In the genomic region with DNA sequence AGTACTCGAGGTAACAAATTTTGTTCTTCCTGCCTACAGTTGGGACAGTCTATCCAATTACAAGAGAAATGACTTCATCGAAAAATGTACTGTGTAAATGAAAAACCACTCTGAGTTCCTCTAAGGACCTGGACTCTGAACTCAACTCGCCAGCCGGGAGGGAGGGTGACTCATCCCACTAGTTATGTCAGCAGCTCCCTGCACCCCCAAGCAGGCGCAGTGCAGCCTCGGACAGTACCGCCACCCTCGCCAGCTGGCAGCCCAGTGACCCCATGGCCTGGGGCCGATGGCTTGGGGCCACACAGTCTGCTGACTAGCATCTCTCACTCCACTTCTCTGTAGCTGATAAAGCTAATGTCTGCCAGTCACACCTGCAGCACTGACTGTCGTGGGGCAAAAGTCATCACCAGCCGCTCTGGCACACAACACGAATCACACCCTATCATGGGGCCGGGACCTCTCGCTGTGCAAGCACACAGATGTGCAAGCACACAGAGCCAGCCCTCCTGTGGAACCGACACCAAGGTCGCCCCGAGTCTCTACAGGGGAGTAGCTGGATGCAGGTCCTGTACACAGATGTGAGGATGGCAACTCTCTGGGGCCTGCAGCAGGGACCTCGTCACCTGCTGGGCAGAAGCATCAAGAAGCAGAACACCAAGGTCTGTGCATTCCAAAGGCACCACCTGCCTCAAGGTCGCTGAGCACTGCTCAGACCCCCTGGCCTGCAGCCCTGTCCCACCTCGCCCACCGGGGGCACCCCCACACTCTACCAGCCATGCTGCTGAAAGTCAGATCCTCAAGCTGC, we compare ENCODE assay signal across 8 cellular contexts. TPM values are rescaled to one million over a fixed set of nuclear protein-coding genes. Genes with fewer than 3 reads are reported as not detected.
DNase-seq lines count a peak whose midpoint lies in the region; ATAC-seq, FAIRE-seq and TF ChIP-seq lines count a peak whose summit lies in the region.

No MANE protein-coding gene starts in this region.

- peaks cover 65% of the 10 kb centered on the region for H3K4me1 Mint-ChIP-seq in activated CD8-positive, alpha-beta T cell treated with anti-CD3 and anti-CD28 coated beads for 36 hours (ENCODE audit: low read depth)

- no peaks in the 10 kb centered on the region for H3K27me3 Mint-ChIP-seq in activated CD8-positive, alpha-beta T cell treated with anti-CD3 and anti-CD28 coated beads for 36 hours

- CTCF ChIA-PET in A549 (lab: Yijun Ruan, JAX) = interaction anchor here (1.3 to 8.6 kb wide), 7 partner anchors 18 to 83 kb away, joined by 3 to 59 read pairs (median 6); no protein-coding TSS in a partner anchor
- CTCF ChIA-PET in activated CD8-positive, alpha-beta T cell treated with anti-CD3 and anti-CD28 coated beads for 36 hours (lab: Charles Lee) = interaction anchor here (0.7 to 1.6 kb wide), 6 partner anchors 9 to 237 kb away, joined by 3 to 6 read pairs (median 4); no protein-coding TSS in a partner anchor

- H3K4me1 ChIP-seq in A549 = peaks cover 68% of the 10 kb centered on the region

- no peak for TF ChIP-seq POLR2A in A549 (IDR thresholded peaks at IDR 0.05; ENCODE audit: low read length)

- peak overlapping the region; percentile 89 to 91 for H3K27ac ChIP-seq in A549
- H3K27ac ChIP-seq in epithelial cell of prostate = peak overlapping the region; percentile 92
- peak overlapping the region; percentile 77 for H3K27ac ChIP-seq in substantia nigra (ENCODE audit: low read depth, low read length, poor library complexity, severe bottlenecking)

- intact Hi-C loops in activated CD8-positive, alpha-beta T cell treated with anti-CD3 and anti-CD28 coated beads for 36 hours (cut with micrococcal nuclease) = no loop called here

- H3K9me3 ChIP-seq in A549 = no peaks in the 10 kb centered on the region

- peak overlapping the region; percentile 81 for H3K27ac Mint-ChIP-seq in activated CD8-positive, alpha-beta T cell treated with anti-CD3 and anti-CD28 coated beads for 36 hours

- WGBS in A549 (ENCODE audit: missing lambda C conversion rate) = 3% methylated on average over 20 of the region's 21 CpGs

- H3K4me3 Mint-ChIP-seq in activated CD8-positive, alpha-beta T cell treated with anti-CD3 and anti-CD28 coated beads for 36 hours = peak overlapping the region; percentile 11

- ATAC-seq in A549 (peak; percentile 93 to 94), GM21576 (IDR thresholded peaks at IDR 0.05; ENCODE audit: unreplicated experiment) (no peak)
- peak; percentile 73 for ATAC-seq in activated CD8-positive, alpha-beta T cell treated with anti-CD3 and anti-CD28 coated beads for 36 hours

- H3K36me3 Mint-ChIP-seq in activated CD8-positive, alpha-beta T cell treated with anti-CD3 and anti-CD28 coated beads for 36 hours (ENCODE audit: low read depth) = peaks cover 74% of the 10 kb centered on the region

- DNase-seq in A549 (ENCODE audit: low read depth in 1 of 2, low spot score in 1 of 2) = peak; percentile 94 to 97
- peak; percentile 94 for DNase-seq in HT-29 (ENCODE audit: low spot score)
- DNase-seq in activated CD8-positive, alpha-beta T cell treated with anti-CD3 and anti-CD28 coated beads for 36 hours = peak; percentile 65
- DNase-seq in epithelial cell of prostate (ENCODE audit: low read depth, low spot score) = no peak
- DNase-seq in middle frontal gyrus (ENCODE audit: extremely low spot score, low spot score) = peak; percentile 68
- DNase-seq in substantia nigra (lab: John Stamatoyannopoulos, UW) = peak; percentile 29 to 94 (median 78)
- DNase-seq in NCI-H1048 (lab: John Stamatoyannopoulos, UW) = no peak

- peak in 1 of 2 experiments; percentile 54; a peak in 1 of 5 replicates for TF ChIP-seq EP300 in A549 (IDR thresholded peaks at IDR 0.05)

- H3K4me3 ChIP-seq in A549 = peak overlapping the region; percentile 35

- TF ChIP-seq RAD21 in A549 (conservative IDR thresholded peaks at IDR 0.05 in 1 of 2, IDR thresholded peaks at IDR 0.05 in 1 of 2) = peak; percentile 29 to 43; a peak in 1 of 5 replicates

- POLR2A ChIA-PET in A549 (lab: Yijun Ruan, JAX) = interaction anchor here (0.6 to 4.0 kb wide), 14 partner anchors 8 to 169 kb away, joined by 3 to 36 read pairs (median 4); partner anchors contain the start of gene CCDC57
- POLR2A ChIA-PET in activated CD8-positive, alpha-beta T cell treated with anti-CD3 and anti-CD28 coated beads for 36 hours (lab: Charles Lee) = interaction anchor here (0.6 to 1.4 kb wide), 5 partner anchors 19 to 77 kb away, joined by 3 to 4 read pairs (median 3); no protein-coding TSS in a partner anchor

- no peak for TF ChIP-seq CTCF in A549 (IDR thresholded peaks at IDR 0.05)
- no peak for TF ChIP-seq CTCF in activated CD8-positive, alpha-beta T cell treated with anti-CD3 and anti-CD28 coated beads for 36 hours (IDR thresholded peaks at IDR 0.05)

- H3K9me3 Mint-ChIP-seq in activated CD8-positive, alpha-beta T cell treated with anti-CD3 and anti-CD28 coated beads for 36 hours = no peaks in the 10 kb centered on the region

- FAIRE-seq in A549 (lab: Jason Lieb, UNC) = peak; percentile 79

- peak overlapping the region; percentile 88 for H3K4me2 ChIP-seq in A549

TF ChIP-seq in A549, 52 proteins besides CTCF, POLR2A, EP300 and RAD21 (continues in another document):
- TF ChIP-seq CHD2 (IDR thresholded peaks at IDR 0.05; ENCODE audit: low read length, partially characterized antibody) (peak; percentile 10), ZSCAN20 (CRISPR knock-in tag; IDR thresholded peaks at IDR 0.05) (no peak; the same call in 1 of the 2 replicates), FOSL2 (IDR thresholded peaks at IDR 0.05) (peak; percentile 95), FOSL2 (CRISPR knock-in tag; IDR thresholded peaks at IDR 0.05) (peak; percentile 100), JUN (IDR thresholded peaks at IDR 0.05) (peak; percentile 84 to 90)
- TF ChIP-seq, protein P1, sequence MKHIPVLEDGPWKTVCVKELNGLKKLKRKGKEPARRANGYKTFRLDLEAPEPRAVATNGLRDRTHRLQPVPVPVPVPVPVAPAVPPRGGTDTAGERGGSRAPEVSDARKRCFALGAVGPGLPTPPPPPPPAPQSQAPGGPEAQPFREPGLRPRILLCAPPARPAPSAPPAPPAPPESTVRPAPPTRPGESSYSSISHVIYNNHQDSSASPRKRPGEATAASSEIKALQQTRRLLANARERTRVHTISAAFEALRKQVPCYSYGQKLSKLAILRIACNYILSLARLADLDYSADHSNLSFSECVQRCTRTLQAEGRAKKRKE (CRISPR knock-in tag; IDR thresholded peaks at IDR 0.05; ENCODE audit: low read depth) = no peak

RNA-seq across cellular contexts. Expression of gene CSNK1D, which starts 5.7 kb away (rescaled TPM):
- 130 and 139 TPM in 2 replicates for polyA plus RNA-seq in A549 (2011; rRNA removed)
- polyA plus RNA-seq in A549 (2012; cell fraction: cytosol; rRNA removed) = 182 and 192 TPM in 2 replicates
- 734 and 786 TPM in 2 replicates for polyA plus RNA-seq in A549 (2012; cell fraction: nucleus; rRNA removed)
- 151 to 173 TPM (median 163 TPM) in 3 replicates for polyA plus RNA-seq in A549 (2017; fragmentation: RNase III; extraction: RNeasy Plus Mini Kit Qiagen cat#74134 plus additional on column Dnase treatment)
- 105 and 128 TPM in 2 replicates for polyA minus RNA-seq in A549 (2011; rRNA and poly(A)+ RNA removed)
- 47.8 and 60.4 TPM in 2 replicates for total RNA-seq in HT-29 (2014; rRNA removed; shearing (Covaris generic))
- total RNA-seq in activated CD8-positive, alpha-beta T cell treated with anti-CD3 and anti-CD28 coated beads for 36 hours = 10 to 100 TPM; 90.6 to 97.0 TPM

RNA-seq across cellular contexts. Expression of gene SLC16A3, which starts 38.9 kb away (rescaled TPM):
- polyA plus RNA-seq in A549 (2011; rRNA removed) = 28.6 and 40.0 TPM in 2 replicates
- polyA plus RNA-seq in A549 (2012; cell fraction: cytosol; rRNA removed) = 53.6 and 113 TPM in 2 replicates
- 108 and 156 TPM in 2 replicates for polyA plus RNA-seq in A549 (2012; cell fraction: nucleus; rRNA removed)
- 77.9 to 97.7 TPM (median 90.9 TPM) in 3 replicates for polyA plus RNA-seq in A549 (2017; fragmentation: RNase III; extraction: RNeasy Plus Mini Kit Qiagen cat#74134 plus additional on column Dnase treatment)
- polyA minus RNA-seq in A549 (2011; rRNA and poly(A)+ RNA removed) = 31.5 TPM in 2 replicates
- total RNA-seq in HT-29 (2014; rRNA removed; shearing (Covaris generic)) = 132 and 156 TPM in 2 replicates
- total RNA-seq in activated CD8-positive, alpha-beta T cell treated with anti-CD3 and anti-CD28 coated beads for 36 hours = 100 to 1,000 TPM; 183 to 193 TPM

RNA-seq across cellular contexts. Expression of gene CD7, which starts 49.6 kb away (rescaled TPM):
- polyA plus RNA-seq in A549 (2011; rRNA removed) (not detected in 2 replicates), A549 (2017; fragmentation: RNase III; extraction: RNeasy Plus Mini Kit Qiagen cat#74134 plus additional on column Dnase treatment) (not detected in 3 replicates)
- not detected in 2 replicates for polyA plus RNA-seq in A549 (2012; cell fraction: cytosol; rRNA removed)
- 0.07 TPM in 1 of 2 replicates, not detected in the other for polyA plus RNA-seq in A549 (2012; cell fraction: nucleus; rRNA removed)
- not detected in 2 replicates for polyA minus RNA-seq in A549 (2011; rRNA and poly(A)+ RNA removed)
- total RNA-seq in HT-29 (2014; rRNA removed; shearing (Covaris generic)) = not detected in 2 replicates
- 100 to 1,000 TPM; 289 to 292 TPM for total RNA-seq in activated CD8-positive, alpha-beta T cell treated with anti-CD3 and anti-CD28 coated beads for 36 hours

RNA-seq across cellular contexts. Expression of gene CCDC57, which starts 55.1 kb away (rescaled TPM):
- 16.6 and 18.5 TPM in 2 replicates for polyA plus RNA-seq in A549 (2011; rRNA removed)
- 24.3 and 29.0 TPM in 2 replicates for polyA plus RNA-seq in A549 (2012; cell fraction: cytosol; rRNA removed)
- 200 and 241 TPM in 2 replicates for polyA plus RNA-seq in A549 (2012; cell fraction: nucleus; rRNA removed)
- polyA plus RNA-seq in A549 (2017; fragmentation: RNase III; extraction: RNeasy Plus Mini Kit Qiagen cat#74134 plus additional on column Dnase treatment) = 18.2 to 22.1 TPM (median 18.9 TPM) in 3 replicates
- polyA minus RNA-seq in A549 (2011; rRNA and poly(A)+ RNA removed) = 22.3 and 26.3 TPM in 2 replicates
- 47.6 and 48.2 TPM in 2 replicates for total RNA-seq in HT-29 (2014; rRNA removed; shearing (Covaris generic))
- total RNA-seq in activated CD8-positive, alpha-beta T cell treated with anti-CD3 and anti-CD28 coated beads for 36 hours = 10 to 100 TPM; 56.6 to 64.2 TPM

Comparison
In these comparisons a context has a peak if more than half of its experiments do, and no peak if none do; other contexts are left out.
1. DNase-seq: peak in A549 (2 of 2), HT-29 (single experiment), activated CD8-positive, alpha-beta T cell treated with anti-CD3 and anti-CD28 coated beads for 36 hours (single experiment), middle frontal gyrus (single experiment) and substantia nigra (49 of 49); none in epithelial cell of prostate (single experiment) and NCI-H1048 (single experiment).
2. RNA of gene CD7, which starts 49.6 kb away (total RNA-seq): 289 to 292 TPM in activated CD8-positive, alpha-beta T cell treated with anti-CD3 and anti-CD28 coated beads for 36 hours; not detected in HT-29; every median in the first group is over 100 times any median in the second.
3. Peak in every context shown above with its lines, with median percentiles within 50 percentile points of each other: H3K27ac ChIP-seq.